17 cellular contexts compared by ENCODE assay signal in genomic region chr19:4199699-4200293, GRCh38. TPM values are rescaled to one million over a fixed set of nuclear protein-coding genes. Genes with fewer than 3 reads are reported as not detected.
A peak's percentile ranks its signal among the peaks of the same experiment; 100 is the strongest.
DNase-seq lines count a peak whose midpoint lies in the region; ATAC-seq and TF ChIP-seq lines count a peak whose summit lies in the region.
"Had no signal": no experiment of that assay in that cellular context is flagged by ENCODE, and none has a peak within 500 bp of the region (broad histone marks: within the 10 kb centered on the region; RNA-seq: fewer than 3 reads in every experiment).

No MANE protein-coding gene starts in this region.

- intact Hi-C loops in esophagus squamous epithelium (cut with DNase I), result no loop called here

- peaks cover 3% of the 10 kb centered on the region; the same call in 1 of the 2 replicates for H3K4me1 ChIP-seq in GM23338 (ENCODE audit: insufficient read depth)
- no peaks in the 10 kb centered on the region for H3K4me1 ChIP-seq in neural progenitor cell
- H3K4me1 ChIP-seq in esophagus squamous epithelium, result peaks cover 0 to 15% (median 7%) of the 10 kb centered on the region in 3 donors
- H3K4me1 ChIP-seq: foreskin keratinocyte had no signal

- H3K9me3 Mint-ChIP-seq in GM23338 (peaks cover 11% of the 10 kb centered on the region), neural progenitor cell (peaks cover 12% of the 10 kb centered on the region)
- H3K9me3 Mint-ChIP-seq: activated T-helper 17 cell treated with anti-CD3 and anti-CD28 coated beads, Interleukin-2, amount 50 U/mL, for 72 hours had no signal

- no peak overlapping the region for H3K4me2 ChIP-seq in GM23338
- no peak overlapping the region for H3K4me2 ChIP-seq in neural progenitor cell

- H3K36me3 Mint-ChIP-seq in GM23338 (ENCODE audit: low read depth) (peaks cover 8% of the 10 kb centered on the region; the same call in 1 of the 3 replicates), neural progenitor cell (peaks cover 2% of the 10 kb centered on the region)

- H2AFZ ChIP-seq in GM23338, result no peak overlapping the region
- H2AFZ ChIP-seq in neural progenitor cell (replicated peaks), result no peak overlapping the region

- TF ChIP-seq POLR2A in esophagus squamous epithelium (IDR thresholded peaks at IDR 0.05), result no peak

- H3K4me3 ChIP-seq in GM23338, result no peak overlapping the region
- H3K4me3 ChIP-seq in neural progenitor cell, result no peak overlapping the region
- no peak overlapping the region for H3K4me3 ChIP-seq in esophagus squamous epithelium
- H3K4me3 ChIP-seq: suprapubic skin had no signal

- H3K4me3 Mint-ChIP-seq in GM23338, result no peak overlapping the region
- H3K4me3 Mint-ChIP-seq in neural progenitor cell, result no peak overlapping the region
- H3K4me3 Mint-ChIP-seq: activated T-helper 17 cell treated with anti-CD3 and anti-CD28 coated beads, Interleukin-2, amount 50 U/mL, for 72 hours had no signal

- H4K20me1 ChIP-seq in GM23338 (replicated peaks; ENCODE audit: insufficient read depth) (no peaks in the 10 kb centered on the region), neural progenitor cell (ENCODE audit: low read depth) (no peaks in the 10 kb centered on the region)

- H3K9me2 ChIP-seq in GM23338 (ENCODE audit: insufficient read depth), result peaks cover 5% of the 10 kb centered on the region

- H3K27me3 ChIP-seq in GM23338 (ENCODE audit: insufficient read depth), result peaks cover 6% of the 10 kb centered on the region; the same call in 1 of the 2 replicates
- peaks cover 70% of the 10 kb centered on the region for H3K27me3 ChIP-seq in neural progenitor cell
- H3K27me3 ChIP-seq in esophagus squamous epithelium, result peaks cover 6 to 59% (median 13%) of the 10 kb centered on the region in 4 donors

- peak; percentile 30 for ATAC-seq in GM23338
- ATAC-seq: activated T-helper 17 cell treated with anti-CD3 and anti-CD28 coated beads, Interleukin-2, amount 50 U/mL, for 72 hours; foreskin keratinocyte had no signal

- H3K27ac ChIP-seq in GM23338 (ENCODE audit: low read depth) (no peak overlapping the region), neural progenitor cell (no peak overlapping the region), esophagus squamous epithelium (no peak overlapping the region)
- H3K27ac ChIP-seq: foreskin keratinocyte, suprapubic skin had no signal

- WGBS in esophagus squamous epithelium, 2 donors, result 70 to 100% methylated on average over 1 to 6 of the region's 33 CpGs

- DNase-seq in GM23338 (ENCODE audit: low spot score) (peak; percentile 70), LoVo (ENCODE audit: low spot score) (peak; percentile 17), SW480 (ENCODE audit: low spot score) (peak; percentile 31), neural progenitor cell (ENCODE audit: low spot score) (peak; percentile 37), superior temporal gyrus (ENCODE audit: extremely low spot score) (no peak), esophagus squamous epithelium (lab: John Stamatoyannopoulos, UW) (no peak)
- no peak for DNase-seq in stimulated activated CD4-positive, alpha-beta T cell treated with anti-CD3 and anti-CD28 coated beads, Interleukin-12 subunit alpha, Interleukin-12 subunit beta, amount 100 ng/mL, for 4 hours
- DNase-seq: activated CD8-positive, alpha-beta memory T cell treated with anti-CD3 and anti-CD28 coated beads for 24 hours; foreskin keratinocyte; mesenchymal stem cell; NCI-H1092 treated with DMSO at 0.1 percent for 48 hours had no signal

- no peak overlapping the region for H3K27ac Mint-ChIP-seq in GM23338
- H3K27ac Mint-ChIP-seq in neural progenitor cell, result no peak overlapping the region
- H3K27ac Mint-ChIP-seq: activated T-helper 17 cell treated with anti-CD3 and anti-CD28 coated beads, Interleukin-2, amount 50 U/mL, for 72 hours had no signal

- peak; percentile 36 to 60 for TF ChIP-seq CTCF in GM23338 (conservative IDR thresholded peaks at IDR 0.05; ENCODE audit: low read depth in 2 of 2)
- peak; percentile 37 for TF ChIP-seq CTCF in neural progenitor cell (IDR thresholded peaks at IDR 0.05)
- peak in 1 of 6 experiments; percentile 7 for TF ChIP-seq CTCF in esophagus squamous epithelium (IDR thresholded peaks at IDR 0.05)

- no peaks in the 10 kb centered on the region for H3K36me3 ChIP-seq in GM23338 (ENCODE audit: insufficient read depth)
- H3K36me3 ChIP-seq in neural progenitor cell, result no peaks in the 10 kb centered on the region
- no peaks in the 10 kb centered on the region for H3K36me3 ChIP-seq in esophagus squamous epithelium
- H3K36me3 ChIP-seq: suprapubic skin had no signal

- H3K27me3 Mint-ChIP-seq in GM23338 (ENCODE audit: insufficient read depth, low read depth, poor library complexity) (peaks cover 21% of the 10 kb centered on the region), neural progenitor cell (ENCODE audit: insufficient read depth, low read depth) (peaks cover 38% of the 10 kb centered on the region)

- H3K79me2 ChIP-seq in GM23338 (replicated peaks; ENCODE audit: insufficient read depth) (no peaks in the 10 kb centered on the region), neural progenitor cell (ENCODE audit: low read depth) (no peaks in the 10 kb centered on the region)

- no peak overlapping the region for H3K9ac ChIP-seq in neural progenitor cell

- H3K9me3 ChIP-seq in neural progenitor cell (ENCODE audit: low read depth) (no peaks in the 10 kb centered on the region), esophagus squamous epithelium (no peaks in the 10 kb centered on the region)
- H3K9me3 ChIP-seq: suprapubic skin had no signal

- H3F3A ChIP-seq in GM23338 (replicated peaks; ENCODE audit: low read depth) (peaks cover 14% of the 10 kb centered on the region), neural progenitor cell (ENCODE audit: low read depth) (peaks cover 14% of the 10 kb centered on the region)

- H3K4me1 Mint-ChIP-seq in GM23338, result peaks cover 14% of the 10 kb centered on the region
- H3K4me1 Mint-ChIP-seq in neural progenitor cell, result peaks cover 8% of the 10 kb centered on the region

TF ChIP-seq in GM23338, 12 proteins besides CTCF, POLR2A, EP300 and RAD21 (continues in another document):
- no peak for TF ChIP-seq ZNF114 (CRISPR knock-in tag; IDR thresholded peaks at IDR 0.05)
- TF ChIP-seq ZNF331 (CRISPR knock-in tag; IDR thresholded peaks at IDR 0.05; ENCODE audit: low read depth), result no peak

RNA-seq across cellular contexts. Expression of gene ANKRD24, which starts 17.3 kb away (rescaled TPM):
- 13.4 and 18.0 TPM in 2 replicates for total RNA-seq in GM23338 (2014; rRNA removed; shearing (Covaris generic))
- polyA plus RNA-seq in GM23338 (2016; fragmentation: Nextera tagmentation; extraction: Ambion mirVana), result 3.7 and 4.5 TPM in 2 replicates
- total RNA-seq in neural progenitor cell (ENCODE audit: low replicate concordance) (0.15 and 2.3 TPM in 2 replicates), esophagus squamous epithelium (1 to 10 TPM in 1 of 4 donors, under 1 TPM in 3; 0.04 to 2.0 (median 0.44) TPM)

RNA-seq across cellular contexts. Expression of gene SIRT6, which starts 17.4 kb away (rescaled TPM):
- total RNA-seq in GM23338 (2014; rRNA removed; shearing (Covaris generic)), result 15.8 and 26.7 TPM in 2 replicates
- 18.9 and 19.3 TPM in 2 replicates for polyA plus RNA-seq in GM23338 (2016; fragmentation: Nextera tagmentation; extraction: Ambion mirVana)
- total RNA-seq in neural progenitor cell (ENCODE audit: low replicate concordance), result 20.1 and 27.6 TPM in 2 replicates
- total RNA-seq in esophagus squamous epithelium, result 10 to 100 TPM in 3 of 4 donors, 1 to 10 TPM in 1; 9.0 to 23.3 (median 18.3) TPM

RNA-seq across cellular contexts. Expression of gene EBI3, which starts 29.5 kb away (rescaled TPM):
- 0.52 TPM in 1 of 2 replicates, not detected in the other for total RNA-seq in GM23338 (2014; rRNA removed; shearing (Covaris generic))
- 1.4 and 1.6 TPM in 2 replicates for polyA plus RNA-seq in GM23338 (2016; fragmentation: Nextera tagmentation; extraction: Ambion mirVana)
- total RNA-seq in neural progenitor cell (ENCODE audit: low replicate concordance), result not detected in 2 replicates
- total RNA-seq in esophagus squamous epithelium, result 1 to 10 TPM in 1 of 4 donors, under 1 TPM in 3; 0.27 to 5.0 (median 0.44) TPM
- total RNA-seq: foreskin keratinocyte had no signal

RNA-seq across cellular contexts. Expression of gene CREB3L3, which starts 46.4 kb away (rescaled TPM):
- not detected in 2 replicates for total RNA-seq in GM23338 (2014; rRNA removed; shearing (Covaris generic))
- polyA plus RNA-seq in GM23338 (2016; fragmentation: Nextera tagmentation; extraction: Ambion mirVana), result 0.26 and 0.42 TPM in 2 replicates
- total RNA-seq in neural progenitor cell (ENCODE audit: low replicate concordance) (0.06 TPM in 1 of 2 replicates, not detected in the other), esophagus squamous epithelium (not detected)
- total RNA-seq: foreskin keratinocyte, G401, NCI-H460, right cardiac atrium had no signal
- polyA plus RNA-seq: BJ, foreskin keratinocyte, right cardiac atrium had no signal

RNA-seq across cellular contexts. Expression of gene YJU2, which starts 47.1 kb away (rescaled TPM):
- 27.3 and 33.4 TPM in 2 replicates for total RNA-seq in GM23338 (2014; rRNA removed; shearing (Covaris generic))
- polyA plus RNA-seq in GM23338 (2016; fragmentation: Nextera tagmentation; extraction: Ambion mirVana), result 27.6 and 28.8 TPM in 2 replicates
- total RNA-seq in neural progenitor cell (ENCODE audit: low replicate concordance) (8.7 and 17.5 TPM in 2 replicates), esophagus squamous epithelium (10 to 100 TPM; 18.5 to 33.0 (median 23.2) TPM)

Comparison
In these comparisons a context has a peak if more than half of its experiments do, and no peak if none do; other contexts are left out.
1. DNase-seq: peak in GM23338 (single experiment), LoVo (single experiment), SW480 (single experiment) and neural progenitor cell (single experiment); none in superior temporal gyrus (single experiment), stimulated activated CD4-positive, alpha-beta T cell treated with anti-CD3 and anti-CD28 coated beads, Interleukin-12 subunit alpha, Interleukin-12 subunit beta, amount 100 ng/mL, for 4 hours (single experiment) and esophagus squamous epithelium (single experiment).